ENCODE assay signal across 22 cellular contexts in the genomic region with DNA sequence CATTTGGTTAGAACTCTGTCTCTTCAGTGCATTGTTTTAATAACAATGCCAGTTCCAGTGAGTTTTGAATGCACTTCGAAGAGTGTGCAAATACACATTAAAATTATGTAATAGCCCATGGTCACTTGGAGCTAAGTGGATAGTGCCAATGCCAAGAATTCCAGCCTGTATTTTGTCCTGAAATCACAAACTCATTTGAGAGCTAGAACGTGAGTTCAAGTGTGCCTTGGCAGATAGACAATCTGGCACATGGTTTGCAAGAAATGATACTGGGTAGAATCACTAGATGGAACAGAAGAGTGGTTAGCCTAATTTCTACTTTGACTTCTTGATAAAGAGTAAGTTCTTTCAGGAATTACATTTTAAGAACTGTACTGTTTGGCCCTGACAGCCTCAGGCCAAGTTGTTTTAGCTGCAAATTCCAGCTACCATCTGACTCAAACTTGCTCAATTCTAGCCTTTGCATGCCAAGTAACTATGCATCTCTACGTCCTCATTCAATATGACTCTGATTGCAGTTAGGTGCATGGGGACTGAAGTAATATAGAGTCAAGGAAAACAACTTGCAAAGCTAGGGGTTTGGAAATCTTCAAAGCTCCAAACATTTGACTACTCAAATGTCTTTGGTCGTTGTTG.
"Had no signal": no experiment of that assay in that cellular context is flagged by ENCODE, and none has a peak within 500 bp of the region (broad histone marks: within the 10 kb centered on the region; RNA-seq: fewer than 3 reads in every experiment).

No MANE protein-coding gene starts in this region.

- H3K9me3 ChIP-seq: pancreas, thoracic aorta had no signal

- H3K4me2 ChIP-seq: hepatocyte had no signal

- ATAC-seq: activated CD8-positive, alpha-beta T cell treated with anti-CD3 and anti-CD28 coated beads, Interleukin-2, amount 10 ng/mL, durations not matched to agents 7 days and 5 days; activated naive CD4-positive, alpha-beta T cell treated with anti-CD3 and anti-CD28 coated beads, Interleukin-2, amount 50 U/mL, for 72 hours; activated T-cell treated with anti-CD3 and anti-CD28 coated beads, Interleukin-2, amount 50 U/mL, for 72 hours; left lung; naive thymus-derived CD4-positive, alpha-beta T cell; pancreas; stimulated activated naive CD8-positive, alpha-beta T cell treated with anti-CD3 and anti-CD28 coated beads, Interleukin-15, amount 100 ng/mL, for 72 hours; WTC11 had no signal

- H3K27me3 ChIP-seq: hepatocyte, left lung, pancreas, sigmoid colon had no signal

- H3K79me2 ChIP-seq: hepatocyte had no signal

- H2AFZ ChIP-seq: hepatocyte had no signal

- H3K36me3 ChIP-seq: left lung, pancreas, sigmoid colon, thoracic aorta had no signal

- H3K4me3 Mint-ChIP-seq: activated CD8-positive, alpha-beta T cell treated with anti-CD3 and anti-CD28 coated beads, Interleukin-2, amount 10 ng/mL, durations not matched to agents 7 days and 5 days; activated T-cell treated with anti-CD3 and anti-CD28 coated beads, Interleukin-2, amount 50 U/mL, for 72 hours; brain; naive thymus-derived CD4-positive, alpha-beta T cell; stimulated activated naive CD8-positive, alpha-beta T cell treated with anti-CD3 and anti-CD28 coated beads, Interleukin-15, amount 100 ng/mL, for 72 hours; WTC11 had no signal

- H3K27ac ChIP-seq: hepatocyte, left lung, pancreas, sigmoid colon, thoracic aorta had no signal

- H3K4me1 ChIP-seq: left lung, pancreas, sigmoid colon had no signal

- H3K4me1 Mint-ChIP-seq: naive thymus-derived CD4-positive, alpha-beta T cell; stimulated activated naive CD8-positive, alpha-beta T cell treated with anti-CD3 and anti-CD28 coated beads, Interleukin-15, amount 100 ng/mL, for 72 hours; WTC11 had no signal

- H3K27ac Mint-ChIP-seq: activated CD8-positive, alpha-beta T cell treated with anti-CD3 and anti-CD28 coated beads, Interleukin-2, amount 10 ng/mL, durations not matched to agents 7 days and 5 days; activated naive CD4-positive, alpha-beta T cell treated with anti-CD3 and anti-CD28 coated beads, Interleukin-2, amount 50 U/mL, for 72 hours; activated T-cell treated with anti-CD3 and anti-CD28 coated beads, Interleukin-2, amount 50 U/mL, for 72 hours; brain; naive thymus-derived CD4-positive, alpha-beta T cell; WTC11 had no signal

- H3K27me3 Mint-ChIP-seq: brain; stimulated activated naive CD8-positive, alpha-beta T cell treated with anti-CD3 and anti-CD28 coated beads, Interleukin-15, amount 100 ng/mL, for 72 hours had no signal

- FAIRE-seq: kidney, pancreas, urothelium cell line had no signal

- H3K36me3 Mint-ChIP-seq: brain; naive thymus-derived CD4-positive, alpha-beta T cell had no signal

- DNase-seq: activated CD4-positive, alpha-beta T cell treated with anti-CD3 and anti-CD28 coated beads for 4 hours; activated CD8-positive, alpha-beta memory T cell treated with anti-CD3 and anti-CD28 coated beads, Interleukin-2, amount 50 U/mL, for 4 hours; activated CD8-positive, alpha-beta T cell treated with anti-CD3 and anti-CD28 coated beads, Interleukin-2, amount 10 ng/mL, durations not matched to agents 7 days and 5 days; activated gamma-delta T cell; activated T-cell treated with anti-CD3 and anti-CD28 coated beads, Interleukin-2, amount 50 U/mL, for 72 hours; amniotic stem cell; cortex of kidney; effector CD4-positive, alpha-beta T cell; kidney; left lung; naive thymus-derived CD4-positive, alpha-beta T cell; pancreas; sigmoid colon; stimulated activated CD4-positive, alpha-beta T cell treated with anti-CD3 and anti-CD28 coated beads, Interleukin-1b, Interleukin-23, amount 100 ng/mL, for 48 hours; stimulated activated naive CD8-positive, alpha-beta T cell treated with anti-CD3 and anti-CD28 coated beads, Interleukin-15, amount 100 ng/mL, for 72 hours; T-helper 2 cell had no signal

- H3K4me3 ChIP-seq: hepatocyte, left lung, pancreas, sigmoid colon, thoracic aorta had no signal
